ENCODE assay signal across 31 cellular contexts in genomic region chr6:52255434-52255833, GRCh38. TPM values are rescaled to one million over a fixed set of nuclear protein-coding genes. Genes with fewer than 3 reads are reported as not detected.
"Had no signal": no experiment of that assay in that cellular context is flagged by ENCODE, and none has a peak within 500 bp of the region (broad histone marks: within the 10 kb centered on the region; RNA-seq: fewer than 3 reads in every experiment).

No MANE protein-coding gene starts in this region.

- H2AFZ ChIP-seq: neural progenitor cell had no signal

- H3K4me3 Mint-ChIP-seq: activated naive CD4-positive, alpha-beta T cell treated with anti-CD3 and anti-CD28 coated beads, Interleukin-2, amount 10 ng/mL, durations not matched to agents 7 days and 5 days; central memory CD8-positive, alpha-beta T cell; effector memory CD8-positive, alpha-beta T cell; naive B cell; neural progenitor cell; stimulated activated memory B cell treated with anti-CD40 and anti-IgM and Interleukin-4, amounts not matched to agents 10 μg/mL and 1 μg/mL and 100 μg/mL, for 72 hours had no signal

- DNase-seq: activated CD4-positive, alpha-beta T cell treated with anti-CD3 and anti-CD28 coated beads, Interleukin-2, amount 50 U/mL, for 48 hours; activated CD4-positive, CD25-positive, alpha-beta regulatory T cell treated with anti-CD3 and anti-CD28 coated beads, Interleukin-2, amount 50 U/mL, for 72 hours; activated effector memory CD4-positive, alpha-beta T cell treated with anti-CD3 and anti-CD28 coated beads, Interleukin-2, amount 50 U/mL, for 16 hours; activated naive CD4-positive, alpha-beta T cell treated with anti-CD3 and anti-CD28 coated beads, Interleukin-2, amount 10 ng/mL, durations not matched to agents 7 days and 5 days; brain microvascular endothelial cell; effector memory CD8-positive, alpha-beta T cell; foreskin melanocyte; lower lobe of right lung; naive B cell; posterior cingulate gyrus; SK-N-SH; small intestine; stimulated activated CD4-positive, alpha-beta T cell treated with anti-CD3 and anti-CD28 coated beads, Interleukin-2, amount 100 ng/mL, for 24 hours; substantia nigra; tibial artery; WERI-Rb-1 had no signal

- ATAC-seq: effector memory CD8-positive, alpha-beta T cell; esophagus mucosa; left lobe of liver; lower lobe of right lung; sciatic nerve had no signal

- H3K4me3 ChIP-seq: ascending aorta, lower lobe of right lung, neural progenitor cell, tibial artery had no signal

- H3K36me3 Mint-ChIP-seq: activated naive CD4-positive, alpha-beta T cell treated with anti-CD3 and anti-CD28 coated beads, Interleukin-2, amount 10 ng/mL, durations not matched to agents 7 days and 5 days; naive B cell; stimulated activated memory B cell treated with anti-CD40 and anti-IgM and Interleukin-4, amounts not matched to agents 10 μg/mL and 1 μg/mL and 100 μg/mL, for 72 hours had no signal

- H3K27me3 ChIP-seq: ascending aorta, brain microvascular endothelial cell, neural progenitor cell had no signal

- H3K27ac Mint-ChIP-seq: effector memory CD8-positive, alpha-beta T cell; naive B cell; neural progenitor cell; stimulated activated memory B cell treated with anti-CD40 and anti-IgM and Interleukin-4, amounts not matched to agents 10 μg/mL and 1 μg/mL and 100 μg/mL, for 72 hours had no signal

- H3K9me2 ChIP-seq: SK-N-SH had no signal

- H3K36me3 ChIP-seq: ascending aorta, brain microvascular endothelial cell, lower lobe of right lung, neural progenitor cell, tibial artery had no signal

- H3K4me1 ChIP-seq: ascending aorta, lower lobe of right lung, neural progenitor cell, tibial artery had no signal

- H3K4me1 Mint-ChIP-seq: naive B cell; stimulated activated memory B cell treated with anti-CD40 and anti-IgM and Interleukin-4, amounts not matched to agents 10 μg/mL and 1 μg/mL and 100 μg/mL, for 72 hours had no signal

- H3K4me2 ChIP-seq: neural progenitor cell, SK-N-SH had no signal

- H3K9me3 Mint-ChIP-seq: activated naive CD4-positive, alpha-beta T cell treated with anti-CD3 and anti-CD28 coated beads, Interleukin-2, amount 10 ng/mL, durations not matched to agents 7 days and 5 days; central memory CD8-positive, alpha-beta T cell; effector memory CD8-positive, alpha-beta T cell; naive B cell; neural progenitor cell; stimulated activated memory B cell treated with anti-CD40 and anti-IgM and Interleukin-4, amounts not matched to agents 10 μg/mL and 1 μg/mL and 100 μg/mL, for 72 hours had no signal

- H3K27ac ChIP-seq: ascending aorta, brain microvascular endothelial cell, lower lobe of right lung, neural progenitor cell, tibial artery, WERI-Rb-1 had no signal

RNA-seq across cellular contexts. Expression of gene IL17F, which starts 11.1 kb away (rescaled TPM):
- total RNA-seq: ascending aorta, dermis microvascular lymphatic vessel endothelial cell, endothelial cell of umbilical vein, kidney epithelial cell, left lobe of liver, lower lobe of right lung, mesenteric fat pad, mucosa of gallbladder, omental fat pad, sciatic nerve, ureter had no signal
- polyA plus RNA-seq: adipose tissue, endothelial cell of umbilical vein, SK-N-SH, small intestine had no signal
